ENCODE assay signal across 22 cellular contexts in the genomic region with DNA sequence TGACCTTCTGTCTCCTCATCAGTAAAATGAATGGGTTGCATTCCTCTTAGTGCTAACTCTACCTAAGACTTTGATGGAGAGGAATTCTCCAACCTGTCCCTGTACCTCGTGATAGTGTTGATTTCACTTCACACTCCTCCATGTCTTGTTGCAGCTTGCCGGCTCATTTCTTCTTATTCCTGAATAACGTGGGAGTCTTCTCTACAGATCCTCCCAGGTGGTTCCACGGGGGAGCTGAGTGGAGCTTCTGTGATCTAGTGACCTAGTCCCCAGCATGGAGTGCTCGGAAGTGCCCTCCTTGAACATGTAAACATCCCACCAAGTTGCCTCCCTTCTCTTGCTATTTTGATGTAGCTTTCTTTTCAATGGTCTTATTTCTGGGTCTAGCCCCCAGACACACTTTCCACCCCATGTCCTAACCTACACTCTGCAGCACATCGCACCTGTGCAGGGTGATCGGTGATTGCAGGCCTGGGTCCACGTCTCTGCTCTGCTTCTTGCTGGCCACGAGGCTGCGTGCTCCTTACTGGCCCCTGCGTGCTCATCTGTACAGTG. TPM values are rescaled to one million over a fixed set of nuclear protein-coding genes. Genes with fewer than 3 reads are reported as not detected.
DNase-seq lines count a peak whose midpoint lies in the region; FAIRE-seq and TF ChIP-seq lines count a peak whose summit lies in the region.
"Had no signal": no experiment of that assay in that cellular context is flagged by ENCODE, and none has a peak within 500 bp of the region (broad histone marks: within the 10 kb centered on the region; RNA-seq: fewer than 3 reads in every experiment).

No MANE protein-coding gene starts in this region.

- no peaks in the 10 kb centered on the region for H3K9me3 ChIP-seq in H9 (ENCODE audit: control insufficient read depth, low read depth, low read length)
- peaks cover 7 to 8% of the 10 kb centered on the region in 2 experiments; a peak in 2 of 4 replicates for H3K9me3 ChIP-seq in H1 (ENCODE audit: insufficient read depth in 2 of 2, low read depth in 1 of 2, low read length in 1 of 2)
- no peaks in the 10 kb centered on the region for H3K9me3 ChIP-seq in testis

- H3K36me3 Mint-ChIP-seq in H9 (ENCODE audit: insufficient read depth in 1 of 3, low read depth in 3 of 3): peaks cover 0 to 16% (median 5%) of the 10 kb centered on the region in 3 experiments; a peak in 4 of 7 replicates

- TF ChIP-seq POLR2A in H1 (IDR thresholded peaks at IDR 0.05; ENCODE audit: control extremely low read depth in 1 of 2, low read depth in 2 of 2, low read length in 2 of 2): no peak
- TF ChIP-seq POLR2A in testis (IDR thresholded peaks at IDR 0.05): no peak

- peak overlapping the region; percentile 71 for H3K18ac ChIP-seq in H9 (ENCODE audit: insufficient read length, low read depth, low read length)
- no peak overlapping the region for H3K18ac ChIP-seq in H1 (ENCODE audit: extremely low read depth, low read length)
- H3K18ac ChIP-seq in mesendoderm (ENCODE audit: low read length): no peak overlapping the region

- TF ChIP-seq EP300 in H1 (IDR thresholded peaks at IDR 0.05; ENCODE audit: borderline replicate concordance in 1 of 2, low read depth in 2 of 2, low read length in 2 of 2): no peak

- no peaks in the 10 kb centered on the region for H3K36me3 ChIP-seq in H1 (ENCODE audit: control insufficient read depth in 2 of 4, insufficient read depth in 4 of 4, low read length in 3 of 4)
- no peaks in the 10 kb centered on the region for H3K36me3 ChIP-seq in mesendoderm (ENCODE audit: control insufficient read depth, insufficient read depth, low read length)
- no peaks in the 10 kb centered on the region for H3K36me3 ChIP-seq in testis (ENCODE audit: low read depth, missing control alignments)

- WGBS in H9 (ENCODE audit: extremely low coverage, insufficient read length, low lambda C conversion rate): no CpG with 5 or more reads among the region's 11 CpGs
- 89% methylated on average over 11 of the region's 11 CpGs; no CpG with 5 or more reads in 1 of the 2 experiments for WGBS in H1 (ENCODE audit: extremely low coverage in 1 of 2, insufficient coverage in 1 of 2, insufficient read length in 1 of 2, insufficient replicate concordance in 2 of 2, low coverage in 1 of 2, low lambda C conversion rate in 2 of 2, missing lambda C conversion rate in 1 of 2), 2 experiments
- WGBS in mesendoderm (ENCODE audit: extremely low coverage, insufficient coverage, low lambda C conversion rate): no CpG with 5 or more reads among the region's 11 CpGs
- 77 to 85% methylated on average over 11 of the region's 11 CpGs for WGBS in testis, 2 donors

- H3K4me1 ChIP-seq in H9 (ENCODE audit: insufficient read depth, low read length): peaks cover 3% of the 10 kb centered on the region; the same call in 1 of the 2 replicates
- H3K4me1 ChIP-seq in H1 (replicated peaks in 1 of 4; ENCODE audit: control insufficient read depth in 3 of 4, insufficient read depth in 4 of 4, low read length in 3 of 4): peaks cover 7 to 17% (median 8%) of the 10 kb centered on the region in 4 experiments
- peaks cover 3% of the 10 kb centered on the region for H3K4me1 ChIP-seq in mesendoderm (ENCODE audit: control insufficient read depth, low read depth, low read length)
- H3K4me1 ChIP-seq in testis: no peaks in the 10 kb centered on the region

- no peak overlapping the region for H2BK12ac ChIP-seq in H9 (ENCODE audit: insufficient read length, low read depth, low read length)
- H2BK12ac ChIP-seq in H1 (ENCODE audit: low read depth, low read length): peak overlapping the region; percentile 45; the same call in 1 of the 2 replicates

- H3T11ph ChIP-seq in H9 (ENCODE audit: low read length): no peak overlapping the region

- FAIRE-seq in H1 (lab: Jason Lieb, UNC): no peak
- FAIRE-seq: G401.6, HepG2 had no signal

- H2BK120ac ChIP-seq in H9 (ENCODE audit: low read depth, low read length, poor library complexity, severe bottlenecking) (no peak overlapping the region), H1 (replicated peaks; ENCODE audit: low read depth, low read length) (no peak overlapping the region), mesendoderm (ENCODE audit: low read depth, low read length) (no peak overlapping the region)

- DNase-seq in H9 (peak; percentile 3), H1 (ENCODE audit: low read depth in 1 of 2, low spot score in 2 of 2) (no peak), mesendoderm (no peak), testis (peak; percentile 9), NCI-H128 (lab: John Stamatoyannopoulos, UW; ENCODE audit: unreplicated experiment) (no peak), NCI-H1417 treated with DMSO at 0.1 percent for 48 hours (lab: John Stamatoyannopoulos, UW) (no peak), activated gamma-delta T cell (lab: John Stamatoyannopoulos, UW) (no peak)
- DNase-seq in activated effector memory CD4-positive, alpha-beta T cell treated with Interleukin-2 at 50 U/mL for 16 hours: no peak
- DNase-seq: DND-41, KG1, NCI-H1105 treated with DMSO at 0.1 percent for 48 hours, NCI-H187 treated with DMSO at 0.1 percent for 48 hours, NCI-H2227 treated with DMSO at 0.1 percent for 48 hours, NCI-H510A treated with DMSO at 0.1 percent for 48 hours, NCI-H774, OCI-M1, SHP77 had no signal

- H4K91ac ChIP-seq in H9 (ENCODE audit: insufficient read length, low read depth, low read length) (no peak overlapping the region), H1 (replicated peaks; ENCODE audit: insufficient read length, low read length) (peak overlapping the region; percentile 75)

- H3K79me2 ChIP-seq in H9 (ENCODE audit: insufficient read depth, low read length): no peaks in the 10 kb centered on the region
- H3K79me2 ChIP-seq in H1 (ENCODE audit: control insufficient read depth in 1 of 2, insufficient read depth in 2 of 2, low read length in 2 of 2): no peaks in the 10 kb centered on the region
- no peaks in the 10 kb centered on the region for H3K79me2 ChIP-seq in mesendoderm (ENCODE audit: control insufficient read depth, insufficient read depth, low read length)

- POLR2A ChIA-PET in H1 (lab: Charles Lee; ENCODE audit: partially characterized antibody): interaction anchor here (2.2 kb wide), 1 partner anchor 394 kb away, joined by 5 read pairs; no protein-coding TSS in a partner anchor

- H3K4me2 ChIP-seq in H9 (ENCODE audit: insufficient read depth, insufficient read length, low read length) (no peak overlapping the region), H1 (ENCODE audit: insufficient read depth in 1 of 2, low read depth in 2 of 2, low read length in 2 of 2) (peak overlapping the region; percentile 23 to 49; a peak in 2 of 4 replicates), mesendoderm (ENCODE audit: low read length) (no peak overlapping the region)

- H3K27me3 ChIP-seq in H9 (ENCODE audit: insufficient read depth, low read length) (no peaks in the 10 kb centered on the region; the same call in 1 of the 2 replicates), H1 (replicated peaks in 1 of 4; ENCODE audit: control insufficient read depth in 3 of 4, extremely low read depth in 1 of 4, insufficient read depth in 3 of 4, low read length in 3 of 4) (peaks cover 0 to 13% (median 8%) of the 10 kb centered on the region in 4 experiments; a peak in 6 of 7 replicates), mesendoderm (ENCODE audit: insufficient read depth, low read length, poor library complexity) (no peaks in the 10 kb centered on the region), testis (no peaks in the 10 kb centered on the region)

- H2AFZ ChIP-seq in H9 (ENCODE audit: low read length): no peak overlapping the region
- no peak overlapping the region for H2AFZ ChIP-seq in H1 (ENCODE audit: low read length)
- H2AFZ ChIP-seq: GM23248 had no signal

- H3K4ac ChIP-seq in H9 (ENCODE audit: low read depth, low read length): no peak overlapping the region
- H3K4ac ChIP-seq in H1 (replicated peaks; ENCODE audit: insufficient read length, low read depth, low read length): peak overlapping the region; percentile 19
- H3K4ac ChIP-seq in mesendoderm (ENCODE audit: low read depth, low read length): no peak overlapping the region

- H3K27ac ChIP-seq in H9 (ENCODE audit: insufficient read length, low read depth, low read length) (no peak overlapping the region), H1 (ENCODE audit: low read depth, low read length) (no peak overlapping the region), mesendoderm (ENCODE audit: low read depth, low read length) (no peak overlapping the region), testis (no peak overlapping the region)
- H3K27ac ChIP-seq: C4-2B, GM23248, SK-N-MC had no signal

- no peak overlapping the region for H4K8ac ChIP-seq in H9 (replicated peaks; ENCODE audit: insufficient read length, low read depth, low read length)
- H4K8ac ChIP-seq in H1 (ENCODE audit: extremely low read depth, insufficient read depth, low read length): 0 out of 2 replicates have a peak overlapping the region, but pooled peaks have one; percentile 59
- no peak overlapping the region for H4K8ac ChIP-seq in mesendoderm (ENCODE audit: low read depth, low read length)

- H3K23me2 ChIP-seq in H9 (ENCODE audit: insufficient read length, low read depth, low read length, poor library complexity, severe bottlenecking): no peaks in the 10 kb centered on the region
- H3K23me2 ChIP-seq in H1 (ENCODE audit: low read depth, low read length): peaks cover 2% of the 10 kb centered on the region; the same call in 1 of the 2 replicates

- TF ChIP-seq CTCF in H9 (conservative IDR thresholded peaks at IDR 0.05) (no peak), H1 (IDR thresholded peaks at IDR 0.05; ENCODE audit: control extremely low read depth in 1 of 3, insufficient read depth in 1 of 3, low read depth in 1 of 3, low read length in 3 of 3) (no peak), testis (IDR thresholded peaks at IDR 0.05) (no peak)

- H2BK5ac ChIP-seq in H9 (ENCODE audit: insufficient read length, low read length) (no peak overlapping the region), H1 (ENCODE audit: low read depth, low read length) (0 out of 2 replicates have a peak overlapping the region, but pooled peaks have one; percentile 13), mesendoderm (ENCODE audit: low read length) (no peak overlapping the region)

- no peak overlapping the region for H4K5ac ChIP-seq in H9 (ENCODE audit: insufficient read length, low read depth, low read length)
- H4K5ac ChIP-seq in H1 (ENCODE audit: insufficient read length, low read depth, low read length): no peak overlapping the region
- no peak overlapping the region for H4K5ac ChIP-seq in mesendoderm (ENCODE audit: low read length)

- H3K4me3 ChIP-seq in H1 (ENCODE audit: extremely low read depth in 1 of 4, insufficient read depth in 2 of 4, low read depth in 3 of 4, low read length in 4 of 4) (no peak overlapping the region), mesendoderm (ENCODE audit: low read length) (no peak overlapping the region), testis (no peak overlapping the region)
- H3K4me3 ChIP-seq: GM23248, SK-N-MC had no signal

- H2BK20ac ChIP-seq in H9 (ENCODE audit: low read depth, low read length, poor library complexity, severe bottlenecking): no peak overlapping the region
- no peak overlapping the region for H2BK20ac ChIP-seq in H1 (ENCODE audit: low read length)

- intact Hi-C loops in testis (cut with DNase I; ENCODE audit: low total_unique reads): no loop called here

- H3K9me3 Mint-ChIP-seq in H9: peaks cover 15% of the 10 kb centered on the region in 2 experiments

- no peak overlapping the region for H3K9ac ChIP-seq in H9 (ENCODE audit: extremely low read depth, insufficient read length, low read length)
- no peak overlapping the region for H3K9ac ChIP-seq in H1 (replicated peaks in 1 of 4; ENCODE audit: extremely low read depth in 1 of 4, low read depth in 3 of 4, low read length in 3 of 4)
- no peak overlapping the region for H3K9ac ChIP-seq in mesendoderm (ENCODE audit: low read length)
- H3K9ac ChIP-seq: GM23248 had no signal

- no peak overlapping the region for H2AK5ac ChIP-seq in H9 (ENCODE audit: insufficient read length, low read length)
- 0 out of 2 replicates have a peak overlapping the region, but pooled peaks have one; percentile 24 for H2AK5ac ChIP-seq in H1 (ENCODE audit: low read depth, low read length)
- no peak overlapping the region for H2AK5ac ChIP-seq in mesendoderm (ENCODE audit: low read length)

- H4K20me1 ChIP-seq in H9 (ENCODE audit: control insufficient read depth, insufficient read depth, insufficient read length): no peaks in the 10 kb centered on the region
- H4K20me1 ChIP-seq in H1 (replicated peaks in 1 of 2; ENCODE audit: control insufficient read depth in 1 of 2, insufficient read depth in 2 of 2, low read length in 2 of 2): no peaks in the 10 kb centered on the region

- H3K56ac ChIP-seq in H9 (ENCODE audit: insufficient read length, low read depth, low read length) (no peak overlapping the region), H1 (replicated peaks; ENCODE audit: insufficient read length, low read depth, low read length) (no peak overlapping the region), mesendoderm (ENCODE audit: low read length) (peak overlapping the region; percentile 49)

- H3K14ac ChIP-seq in H9 (ENCODE audit: insufficient read depth, low read length) (peak overlapping the region; percentile 49; the same call in 1 of the 2 replicates), H1 (ENCODE audit: insufficient read length) (no peak overlapping the region)

- peaks cover 27 to 33% of the 10 kb centered on the region in 2 experiments for H3K4me1 Mint-ChIP-seq in H9

- H3K23ac ChIP-seq in H9 (ENCODE audit: insufficient read length, low read depth, low read length) (no peak overlapping the region), H1 (ENCODE audit: insufficient read length) (no peak overlapping the region), mesendoderm (ENCODE audit: low read length) (no peak overlapping the region)

- H3K79me1 ChIP-seq in H9 (ENCODE audit: insufficient read depth, low read depth, low read length, poor library complexity, severe bottlenecking) (no peaks in the 10 kb centered on the region), H1 (ENCODE audit: low read depth, low read length) (no peaks in the 10 kb centered on the region), mesendoderm (ENCODE audit: low read length) (no peaks in the 10 kb centered on the region)

- CTCF ChIA-PET in H1 (lab: Charles Lee; ENCODE audit: partially characterized antibody): interaction anchor here (1.2 to 2.5 kb wide), 2 partner anchors 9 to 44 kb away, joined by 3 to 9 read pairs; no protein-coding TSS in a partner anchor

- H2BK15ac ChIP-seq in H9 (ENCODE audit: low read depth, low read length) (no peak overlapping the region), H1 (ENCODE audit: low read length) (peak overlapping the region; percentile 55; the same call in 1 of the 2 replicates), mesendoderm (replicated peaks; ENCODE audit: low read depth) (no peak overlapping the region)

- TF ChIP-seq RAD21 in H1 (IDR thresholded peaks at IDR 0.05 in 1 of 2, conservative IDR thresholded peaks at IDR 0.05 in 1 of 2; ENCODE audit: low read depth in 2 of 2, low read length in 2 of 2): no peak

- H3K27me3 Mint-ChIP-seq in H9 (ENCODE audit: low read depth): peaks cover 81% of the 10 kb centered on the region

- H3K27ac Mint-ChIP-seq in H9: peak overlapping the region in 1 of 3 experiments; percentile 4; a peak in 1 of 7 replicates

- H3K4me3 Mint-ChIP-seq in H9: no peak overlapping the region; a peak in 1 of 5 replicates

RNA-seq across cellular contexts. Expression of a gene that starts 44.8 kb away (rescaled TPM):
- 0.15 and 0.22 TPM in 2 replicates for total RNA-seq in H9 (2021)
- 0.67 and 0.86 TPM in 2 replicates for total RNA-seq in H1 (2021; fragmentation: NEBNext Ultra II Directional; extraction: Animal tissue kit (Norgen Biotek cat#: 25700))
- polyA plus RNA-seq in H1 (2011; rRNA removed): 0.44 and 1.0 TPM in 2 replicates
- polyA plus RNA-seq in H1 (2011; cell fraction: cytosol; rRNA removed): 0.50 TPM
- 2.3 TPM for polyA plus RNA-seq in H1 (2011; cell fraction: nucleus; rRNA removed)
- 0.47 to 1.2 TPM (median 0.68 TPM) in 3 of 4 replicates, not detected in the other for polyA plus RNA-seq in H1 (2012, experiment 1 of 2)
- polyA plus RNA-seq in H1 (2012, experiment 2 of 2): 0.20 TPM
- polyA plus RNA-seq in H1 (2013, experiment 1 of 2): 0.36 TPM
- 0.35 TPM for polyA plus RNA-seq in H1 (2013, experiment 2 of 2)
- 0.16 and 0.24 TPM in 2 replicates for polyA minus RNA-seq in H1 (2011; rRNA and poly(A)+ RNA removed)
- 0.44 TPM for polyA minus RNA-seq in H1 (2011; cell fraction: cytosol; rRNA and poly(A)+ RNA removed)
- polyA minus RNA-seq in H1 (2011; cell fraction: nucleus; rRNA and poly(A)+ RNA removed): 2.0 TPM
- 0.08 TPM for polyA plus RNA-seq in mesendoderm (2013, experiment 1 of 2)
- polyA plus RNA-seq in mesendoderm (2013, experiment 2 of 2): 0.04 TPM
- total RNA-seq in testis: 1 to 10 TPM in 1 of 2 donors, under 1 TPM in 1; 0.43 to 1.1 TPM
- 1.1 TPM for polyA plus RNA-seq in testis (ENCODE audit: insufficient read depth, low read depth, low replicate concordance)

Comparison
In these comparisons a context has a peak if more than half of its experiments do, and no peak if none do; other contexts are left out.
1. DNase-seq: peak in H9 (single experiment) and testis (single experiment); none in H1 (0 of 2), mesendoderm (single experiment), NCI-H128 (single experiment), NCI-H1417 treated with DMSO at 0.1 percent for 48 hours (single experiment), activated effector memory CD4-positive, alpha-beta T cell treated with Interleukin-2 at 50 U/mL for 16 hours (single experiment) and activated gamma-delta T cell (single experiment).
2. H3K4me2 ChIP-seq: peak in H1 (2 of 2); none in H9 (single experiment) and mesendoderm (single experiment).